13 cellular contexts compared by ENCODE assay signal in the genomic region with DNA sequence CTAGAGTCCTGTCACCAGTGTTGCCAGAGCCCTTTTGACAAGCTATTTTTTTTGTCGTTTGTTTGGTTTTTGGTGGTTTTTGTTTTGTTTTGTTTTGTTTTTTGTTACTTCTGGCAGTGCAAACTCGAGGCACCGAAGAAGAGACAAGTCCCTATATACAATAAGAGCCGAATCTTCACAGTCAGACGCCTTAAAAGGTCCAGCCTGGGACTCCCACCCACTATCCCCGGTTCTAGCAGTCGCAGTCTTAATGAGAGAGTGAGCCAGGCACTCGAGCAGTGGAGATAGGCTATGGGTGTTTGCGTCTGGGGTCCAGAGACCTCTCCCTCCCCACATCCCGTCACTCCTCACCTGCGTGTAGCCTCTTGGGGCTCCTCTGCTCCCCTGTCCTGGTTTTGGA. TPM values are rescaled to one million over a fixed set of nuclear protein-coding genes. Genes with fewer than 3 reads are reported as not detected.
DNase-seq lines count a peak whose midpoint lies in the region; ATAC-seq, FAIRE-seq and TF ChIP-seq lines count a peak whose summit lies in the region.
"Had no signal": no experiment of that assay in that cellular context is flagged by ENCODE, and none has a peak within 500 bp of the region (broad histone marks: within the 10 kb centered on the region; RNA-seq: fewer than 3 reads in every experiment).

No MANE protein-coding gene starts in this region.

- peak overlapping the region; percentile 15 for H2AFZ ChIP-seq in endothelial cell of umbilical vein (ENCODE audit: low read depth, low read length)

- peak overlapping the region; percentile 40 for H3K4me2 ChIP-seq in endothelial cell of umbilical vein (ENCODE audit: insufficient read depth, low read length)

- H3K27ac ChIP-seq in SJCRH30 (no peak overlapping the region), endothelial cell of umbilical vein (ENCODE audit: insufficient read depth, low read depth, low read length) (no peak overlapping the region)

- TF ChIP-seq POLR2A in endothelial cell of umbilical vein (IDR thresholded peaks at IDR 0.05; ENCODE audit: low read depth, low read length) = no peak

- H3K9me1 ChIP-seq in endothelial cell of umbilical vein (replicated peaks; ENCODE audit: control insufficient read depth, extremely low read depth, insufficient read depth, low read length) = no peaks in the 10 kb centered on the region

- H4K20me1 ChIP-seq in endothelial cell of umbilical vein (replicated peaks; ENCODE audit: control insufficient read depth, extremely low read depth, insufficient read depth, low read length) = no peaks in the 10 kb centered on the region

- peak overlapping the region; percentile 72 for H3K27ac Mint-ChIP-seq in activated CD4-positive, alpha-beta T cell treated with anti-CD3 and anti-CD28 coated beads for 36 hours
- H3K27ac Mint-ChIP-seq in osteocyte (ENCODE audit: unreplicated experiment) = peak overlapping the region; percentile 56
- H3K27ac Mint-ChIP-seq: dendritic cell treated with granulocyte-macrophage colony-stimulating factor and Interleukin-4, amounts not matched to agents 40 ng/mL and 50 ng/mL, for 4 days had no signal

- H3K4me1 Mint-ChIP-seq in activated CD4-positive, alpha-beta T cell treated with anti-CD3 and anti-CD28 coated beads for 36 hours = peaks cover 43% of the 10 kb centered on the region
- H3K4me1 Mint-ChIP-seq in osteocyte (ENCODE audit: unreplicated experiment) = peaks cover 30% of the 10 kb centered on the region

- DNase-seq in activated CD4-positive, alpha-beta T cell treated with anti-CD3 and anti-CD28 coated beads for 36 hours = no peak
- DNase-seq in activated CD4-positive, alpha-beta T cell treated with anti-CD3 and anti-CD28 coated beads, Interleukin-2, amount 50 U/mL, for 4 hours = no peak
- no peak for DNase-seq in SJCRH30
- DNase-seq in endothelial cell of umbilical vein (ENCODE audit: low read depth, low spot score) = no peak
- no peak for DNase-seq in osteocyte (ENCODE audit: extremely low spot score, unreplicated experiment)
- no peak for DNase-seq in GF-D8 (lab: John Stamatoyannopoulos, UW)
- no peak for DNase-seq in NCI-H524 (lab: John Stamatoyannopoulos, UW)
- DNase-seq: NCI-H1092 had no signal

- TF ChIP-seq CTCF in endothelial cell of umbilical vein (IDR thresholded peaks at IDR 0.05; ENCODE audit: extremely low read depth in 1 of 2, insufficient read depth in 1 of 2, low read depth in 1 of 2, low read length in 2 of 2) (no peak), osteocyte (IDR thresholded peaks at IDR 0.05) (no peak)

- FAIRE-seq in endothelial cell of umbilical vein (lab: Jason Lieb, UNC) = no peak
- FAIRE-seq: islet of Langerhans had no signal

- H3K4me3 Mint-ChIP-seq in activated CD4-positive, alpha-beta T cell treated with anti-CD3 and anti-CD28 coated beads for 36 hours = peak overlapping the region; percentile 69
- H3K4me3 Mint-ChIP-seq in osteocyte (ENCODE audit: unreplicated experiment) = peak overlapping the region; percentile 85
- H3K4me3 Mint-ChIP-seq: dendritic cell treated with granulocyte-macrophage colony-stimulating factor and Interleukin-4, amounts not matched to agents 40 ng/mL and 50 ng/mL, for 4 days had no signal

- H3K79me2 ChIP-seq in endothelial cell of umbilical vein (ENCODE audit: control insufficient read depth, insufficient read depth, low read length) = no peaks in the 10 kb centered on the region

- H3K9me3 Mint-ChIP-seq in activated CD4-positive, alpha-beta T cell treated with anti-CD3 and anti-CD28 coated beads for 36 hours (ENCODE audit: low read depth) = peaks cover 1% of the 10 kb centered on the region
- no peaks in the 10 kb centered on the region for H3K9me3 Mint-ChIP-seq in osteocyte (ENCODE audit: unreplicated experiment)
- H3K9me3 Mint-ChIP-seq: dendritic cell treated with granulocyte-macrophage colony-stimulating factor and Interleukin-4, amounts not matched to agents 40 ng/mL and 50 ng/mL, for 4 days had no signal

- BruUV-seq in endothelial cell of umbilical vein (replicated peaks; lab: Mats Ljungman, UMichigan) = no TSS peak

- CTCF ChIA-PET in activated CD4-positive, alpha-beta T cell treated with anti-CD3 and anti-CD28 coated beads for 36 hours (lab: Charles Lee) = interaction anchor here (1.0 to 1.7 kb wide), 3 partner anchors 16 to 131 kb away, joined by 3 to 4 read pairs (median 4); no protein-coding TSS in a partner anchor
- CTCF ChIA-PET in endothelial cell of umbilical vein (lab: Charles Lee) = no interaction called here

- intact Hi-C loops in activated CD4-positive, alpha-beta T cell treated with anti-CD3 and anti-CD28 coated beads for 36 hours (cut with DNase I, micrococcal nuclease) = loop anchor here (1.0 to 5.0 kb wide), 8 partner anchors 15 to 311 kb away; a partner anchor contains a TSS
- intact Hi-C loops in endothelial cell of umbilical vein (cut with micrococcal nuclease) = loop anchor here (1.0 to 2.0 kb wide), 4 partner anchors 45 to 115 kb away; a partner anchor contains a TSS

- no peak for ATAC-seq in activated CD4-positive, alpha-beta T cell treated with anti-CD3 and anti-CD28 coated beads for 36 hours
- no peak for ATAC-seq in HG02852 (IDR thresholded peaks at IDR 0.05; ENCODE audit: unreplicated experiment)

- dilution Hi-C loops in endothelial cell of umbilical vein (cut with MboI; ENCODE audit: extremely low pct_ligation_motif_present, low sequenced_read_pairs) = no loop called here

- peaks cover 4% of the 10 kb centered on the region for H3K36me3 Mint-ChIP-seq in activated CD4-positive, alpha-beta T cell treated with anti-CD3 and anti-CD28 coated beads for 36 hours (ENCODE audit: low read depth)
- H3K36me3 Mint-ChIP-seq in osteocyte (ENCODE audit: unreplicated experiment) = no peaks in the 10 kb centered on the region

- H3K36me3 ChIP-seq in SJCRH30 (no peaks in the 10 kb centered on the region), endothelial cell of umbilical vein (ENCODE audit: control insufficient read depth in 2 of 2, extremely low read depth in 1 of 2, insufficient read depth in 2 of 2, low read length in 2 of 2) (no peaks in the 10 kb centered on the region)

- H3K4me1 ChIP-seq in SJCRH30 = no peaks in the 10 kb centered on the region
- peaks cover 14% of the 10 kb centered on the region for H3K4me1 ChIP-seq in endothelial cell of umbilical vein (ENCODE audit: control insufficient read depth, extremely low read depth, insufficient read depth, low read length)

- POLR2A ChIA-PET in activated CD4-positive, alpha-beta T cell treated with anti-CD3 and anti-CD28 coated beads for 36 hours (lab: Charles Lee) = interaction anchor here (1.4 kb wide), 1 partner anchor 19 kb away, joined by 3 read pairs; no protein-coding TSS in a partner anchor
- POLR2A ChIA-PET in endothelial cell of umbilical vein (lab: Charles Lee) = no interaction called here

- H3K9ac ChIP-seq in endothelial cell of umbilical vein (replicated peaks; ENCODE audit: extremely low read depth, insufficient read depth, low read length) = no peak overlapping the region

- H3K9me3 ChIP-seq in SJCRH30 (replicated peaks) (no peaks in the 10 kb centered on the region), endothelial cell of umbilical vein (replicated peaks; ENCODE audit: control insufficient read depth, insufficient read depth, low read length) (no peaks in the 10 kb centered on the region)

- H3K27me3 Mint-ChIP-seq in activated CD4-positive, alpha-beta T cell treated with anti-CD3 and anti-CD28 coated beads for 36 hours = peaks cover 69% of the 10 kb centered on the region
- peaks cover 20% of the 10 kb centered on the region for H3K27me3 Mint-ChIP-seq in osteocyte (ENCODE audit: unreplicated experiment)

- H3K27me3 ChIP-seq in SJCRH30 (no peaks in the 10 kb centered on the region), endothelial cell of umbilical vein (ENCODE audit: control insufficient read depth in 2 of 2, insufficient read depth in 2 of 2, low read length in 2 of 2) (peaks cover 3 to 4% of the 10 kb centered on the region in 2 experiments)

- peak overlapping the region; percentile 77 for H3K4me3 ChIP-seq in SJCRH30
- no peak overlapping the region for H3K4me3 ChIP-seq in endothelial cell of umbilical vein (replicated peaks in 1 of 3; ENCODE audit: insufficient read depth in 1 of 3, low read depth in 1 of 3, low read length in 3 of 3)

RNA-seq across cellular contexts. Expression of a gene that starts 1.9 kb away (rescaled TPM):
- not detected for total RNA-seq in activated CD4-positive, alpha-beta T cell treated with anti-CD3 and anti-CD28 coated beads for 36 hours
- 0.47 TPM in 1 of 2 replicates, not detected in the other for total RNA-seq in SJCRH30 (2014; rRNA removed; shearing (Covaris generic))
- total RNA-seq in endothelial cell of umbilical vein (not detected in 2 replicates), osteocyte (not detected in 2 replicates)
- polyA plus RNA-seq in endothelial cell of umbilical vein = 0.17 and 0.25 TPM in 2 replicates
- 0.10 and 0.14 TPM in 2 replicates for polyA plus RNA-seq in endothelial cell of umbilical vein (2011; cell fraction: cytosol; rRNA removed)
- not detected in 2 replicates for polyA plus RNA-seq in endothelial cell of umbilical vein (2011; cell fraction: nucleus; rRNA removed)
- polyA plus RNA-seq in endothelial cell of umbilical vein (2012) = 0.19 TPM in 1 of 2 replicates, not detected in the other
- polyA minus RNA-seq in endothelial cell of umbilical vein = 0.63 TPM in 1 of 2 replicates, not detected in the other
- not detected for polyA minus RNA-seq in endothelial cell of umbilical vein (2011; cell fraction: cytosol; rRNA and poly(A)+ RNA removed)
- polyA minus RNA-seq in endothelial cell of umbilical vein (2011; cell fraction: nucleus; rRNA and poly(A)+ RNA removed) = not detected in 2 replicates
- total RNA-seq: activated CD8-positive, alpha-beta memory T cell treated with anti-CD3 and anti-CD28 coated beads for 36 hours; skeletal muscle tissue had no signal

RNA-seq across cellular contexts. Expression of a gene that starts 45.1 kb away (rescaled TPM):
- 1 to 10 TPM; 8.3 to 9.0 TPM for total RNA-seq in activated CD4-positive, alpha-beta T cell treated with anti-CD3 and anti-CD28 coated beads for 36 hours
- 16.1 and 17.6 TPM in 2 replicates for total RNA-seq in SJCRH30 (2014; rRNA removed; shearing (Covaris generic))
- 9.1 and 10.0 TPM in 2 replicates for total RNA-seq in endothelial cell of umbilical vein
- polyA plus RNA-seq in endothelial cell of umbilical vein = 2.8 and 3.4 TPM in 2 replicates
- polyA plus RNA-seq in endothelial cell of umbilical vein (2011; cell fraction: cytosol; rRNA removed) = 3.1 and 4.1 TPM in 2 replicates
- 7.2 TPM in 2 replicates for polyA plus RNA-seq in endothelial cell of umbilical vein (2011; cell fraction: nucleus; rRNA removed)
- 6.9 and 7.4 TPM in 2 replicates for polyA plus RNA-seq in endothelial cell of umbilical vein (2012)
- 5.9 and 11.4 TPM in 2 replicates for polyA minus RNA-seq in endothelial cell of umbilical vein
- polyA minus RNA-seq in endothelial cell of umbilical vein (2011; cell fraction: cytosol; rRNA and poly(A)+ RNA removed) = 10.5 TPM
- 6.6 and 9.0 TPM in 2 replicates for polyA minus RNA-seq in endothelial cell of umbilical vein (2011; cell fraction: nucleus; rRNA and poly(A)+ RNA removed)
- 9.0 and 9.1 TPM in 2 replicates for total RNA-seq in osteocyte

RNA-seq across cellular contexts. Expression of a gene that starts 55.0 kb away (rescaled TPM):
- 1 to 10 TPM; 7.6 to 8.3 TPM for total RNA-seq in activated CD4-positive, alpha-beta T cell treated with anti-CD3 and anti-CD28 coated beads for 36 hours
- 2.5 and 3.0 TPM in 2 replicates for total RNA-seq in SJCRH30 (2014; rRNA removed; shearing (Covaris generic))
- total RNA-seq in endothelial cell of umbilical vein (8.0 and 9.8 TPM in 2 replicates), osteocyte (13.4 and 14.3 TPM in 2 replicates)
- polyA plus RNA-seq in endothelial cell of umbilical vein = 1.8 and 2.0 TPM in 2 replicates
- 1.3 and 1.7 TPM in 2 replicates for polyA plus RNA-seq in endothelial cell of umbilical vein (2011; cell fraction: cytosol; rRNA removed)
- 0.87 and 0.90 TPM in 2 replicates for polyA plus RNA-seq in endothelial cell of umbilical vein (2011; cell fraction: nucleus; rRNA removed)
- 6.0 and 6.4 TPM in 2 replicates for polyA plus RNA-seq in endothelial cell of umbilical vein (2012)
- polyA minus RNA-seq in endothelial cell of umbilical vein = 1.4 and 2.0 TPM in 2 replicates
- polyA minus RNA-seq in endothelial cell of umbilical vein (2011; cell fraction: cytosol; rRNA and poly(A)+ RNA removed) = 3.5 TPM
- 0.72 and 1.5 TPM in 2 replicates for polyA minus RNA-seq in endothelial cell of umbilical vein (2011; cell fraction: nucleus; rRNA and poly(A)+ RNA removed)
